10 cellular contexts compared by ENCODE assay signal in genomic region chr2:64748561-64748960, GRCh38.
DNase-seq lines count a peak whose midpoint lies in the region; ATAC-seq, FAIRE-seq and TF ChIP-seq lines count a peak whose summit lies in the region.
"Had no signal": no experiment of that assay in that cellular context is flagged by ENCODE, and none has a peak within 500 bp of the region (broad histone marks: within the 10 kb centered on the region; RNA-seq: fewer than 3 reads in every experiment).

No MANE protein-coding gene starts in this region.

- intact Hi-C loops in breast epithelium (cut with DNase I; ENCODE audit: low total_unique reads), result no loop called here

- H3K4me3 Mint-ChIP-seq in IgD-negative memory B cell (peak overlapping the region; percentile 79 to 99 (median 98)), nephron (peak overlapping the region; percentile 92 to 97 (median 96))
- H3K4me3 Mint-ChIP-seq: T-helper 17 cell had no signal

- TF ChIP-seq POLR2A in A549 (IDR thresholded peaks at IDR 0.05; ENCODE audit: low read length) (no peak), breast epithelium (IDR thresholded peaks at IDR 0.05) (no peak)

- H3K27me3 Mint-ChIP-seq in IgD-negative memory B cell, result no peaks in the 10 kb centered on the region
- no peaks in the 10 kb centered on the region for H3K27me3 Mint-ChIP-seq in nephron (ENCODE audit: low read depth)
- H3K27me3 Mint-ChIP-seq: T-helper 17 cell had no signal

- H3K4me2 ChIP-seq in A549, result peak overlapping the region; percentile 81; the same call in 2 of the 3 replicates

- no peaks in the 10 kb centered on the region for H3K36me3 ChIP-seq in breast epithelium

- CTCF ChIA-PET in A549 (lab: Yijun Ruan, JAX), result interaction anchor here (1.1 to 5.2 kb wide), 8 partner anchors 10 to 139 kb away, joined by 3 to 36 read pairs (median 7); partner anchors contain the start of gene SERTAD2

- no peak overlapping the region for H3K4me3 ChIP-seq in A549
- no peak overlapping the region for H3K4me3 ChIP-seq in breast epithelium

- H3K27ac ChIP-seq in A549 (0 out of 6 replicates have a peak overlapping the region, but pooled peaks of 1 of the 2 experiments have one; percentile 11), breast epithelium (peak overlapping the region; percentile 94 to 100)

- 55% methylated on average over 2 of the region's 2 CpGs for WGBS in A549 (ENCODE audit: missing lambda C conversion rate)

- ATAC-seq in A549 (no peak), HG02798 (IDR thresholded peaks at IDR 0.05; ENCODE audit: poor library complexity, unreplicated experiment) (no peak)
- ATAC-seq: T-helper 17 cell had no signal

- H3K9me3 Mint-ChIP-seq in IgD-negative memory B cell (no peaks in the 10 kb centered on the region), nephron (no peaks in the 10 kb centered on the region)

- H3K4me1 Mint-ChIP-seq in IgD-negative memory B cell (peaks cover 15 to 26% (median 21%) of the 10 kb centered on the region in 3 donors), nephron (peaks cover 30% of the 10 kb centered on the region)

- H3K27ac Mint-ChIP-seq in IgD-negative memory B cell (peak overlapping the region in 2 of 3 donors; percentile 57 to 86), nephron (peak overlapping the region; percentile 76 to 92 (median 87))

- peaks cover 1% of the 10 kb centered on the region for H3K36me3 Mint-ChIP-seq in IgD-negative memory B cell
- no peaks in the 10 kb centered on the region for H3K36me3 Mint-ChIP-seq in nephron (ENCODE audit: low read depth)

- no peaks in the 10 kb centered on the region for H3K9me3 ChIP-seq in A549
- no peaks in the 10 kb centered on the region for H3K9me3 ChIP-seq in breast epithelium

- H3K27me3 ChIP-seq in breast epithelium, result no peaks in the 10 kb centered on the region

- H3K4me1 ChIP-seq in A549, result peaks cover 37% of the 10 kb centered on the region
- peaks cover 0 to 5% of the 10 kb centered on the region in 2 donors for H3K4me1 ChIP-seq in breast epithelium

- POLR2A ChIA-PET in A549 (lab: Yijun Ruan, JAX), result interaction anchor here (0.6 to 4.6 kb wide), 3 partner anchors 45 to 701 kb away, joined by 3 to 172 read pairs (median 6); partner anchors contain the start of gene SERTAD2

- TF ChIP-seq RAD21 in A549 (conservative IDR thresholded peaks at IDR 0.05 in 1 of 2, IDR thresholded peaks at IDR 0.05 in 1 of 2), result no peak

- no peak for TF ChIP-seq CTCF in A549 (IDR thresholded peaks at IDR 0.05)
- no peak for TF ChIP-seq CTCF in breast epithelium (IDR thresholded peaks at IDR 0.05)
- TF ChIP-seq CTCF in nephron (IDR thresholded peaks at IDR 0.05; ENCODE audit: unreplicated experiment in 3 of 3), result no peak

- no peak for DNase-seq in A549 (ENCODE audit: low read depth in 1 of 2, low spot score in 1 of 2)
- DNase-seq in breast epithelium (ENCODE audit: low spot score in 2 of 2), result no peak
- DNase-seq in pons (ENCODE audit: low spot score), result no peak
- no peak for DNase-seq in mesenteric fat pad (ENCODE audit: low spot score)
- DNase-seq in retina, result no peak
- DNase-seq: cortex of kidney, T-helper 17 cell had no signal

- TF ChIP-seq EP300 in A549 (IDR thresholded peaks at IDR 0.05), result no peak

- no peak for FAIRE-seq in A549 (lab: Jason Lieb, UNC)

TF ChIP-seq in A549, 52 proteins besides CTCF, POLR2A, EP300 and RAD21:
- TF ChIP-seq JUNB (IDR thresholded peaks at IDR 0.05), result no peak
- TF ChIP-seq HOXB13 (CRISPR knock-in tag; IDR thresholded peaks at IDR 0.05; ENCODE audit: low read depth), result no peak
- no peak for TF ChIP-seq SREBF2 (IDR thresholded peaks at IDR 0.05)
- no peak for TF ChIP-seq HDAC2 (IDR thresholded peaks at IDR 0.05)
- no peak for TF ChIP-seq RARB (CRISPR knock-in tag; IDR thresholded peaks at IDR 0.05)
- TF ChIP-seq RNF2 (IDR thresholded peaks at IDR 0.05; ENCODE audit: borderline replicate concordance, low read depth), result no peak
- TF ChIP-seq KDM5A (IDR thresholded peaks at IDR 0.05), result no peak
- no peak for TF ChIP-seq FOSL2 (IDR thresholded peaks at IDR 0.05)
- no peak for TF ChIP-seq FOSL2 (CRISPR knock-in tag; IDR thresholded peaks at IDR 0.05)
- TF ChIP-seq NPAS2 (CRISPR knock-in tag; IDR thresholded peaks at IDR 0.05; ENCODE audit: borderline replicate concordance), result no peak
